ENCODE assay signal across 8 cellular contexts in genomic region chr7:66627151-66627681, GRCh38. TPM values are rescaled to one million over a fixed set of nuclear protein-coding genes. Genes with fewer than 3 reads are reported as not detected.
DNase-seq lines count a peak whose midpoint lies in the region; ATAC-seq and TF ChIP-seq lines count a peak whose summit lies in the region.

No MANE protein-coding gene starts in this region.

- H3K4me1 Mint-ChIP-seq in activated CD4-positive, alpha-beta T cell treated with anti-CD3 and anti-CD28 coated beads for 36 hours = peaks cover 38% of the 10 kb centered on the region
- peaks cover 34% of the 10 kb centered on the region for H3K4me1 Mint-ChIP-seq in stimulated activated naive CD8-positive, alpha-beta T cell treated with anti-CD3 and anti-CD28 coated beads, Interleukin-15, amount 100 ng/mL, for 72 hours

- TF ChIP-seq CTCF in Peyer's patch (IDR thresholded peaks at IDR 0.05) = no peak

- no peak for TF ChIP-seq POLR2A in Peyer's patch (IDR thresholded peaks at IDR 0.05)

- peaks cover 2% of the 10 kb centered on the region for H3K27me3 Mint-ChIP-seq in activated CD4-positive, alpha-beta T cell treated with anti-CD3 and anti-CD28 coated beads for 36 hours
- no peaks in the 10 kb centered on the region for H3K27me3 Mint-ChIP-seq in stimulated activated naive CD8-positive, alpha-beta T cell treated with anti-CD3 and anti-CD28 coated beads, Interleukin-15, amount 100 ng/mL, for 72 hours

- H3K27ac Mint-ChIP-seq in activated CD4-positive, alpha-beta T cell treated with anti-CD3 and anti-CD28 coated beads for 36 hours = peak overlapping the region; percentile 74
- H3K27ac Mint-ChIP-seq in stimulated activated naive CD8-positive, alpha-beta T cell treated with anti-CD3 and anti-CD28 coated beads, Interleukin-15, amount 100 ng/mL, for 72 hours = no peak overlapping the region

- no peaks in the 10 kb centered on the region for H3K36me3 ChIP-seq in Peyer's patch

- no peaks in the 10 kb centered on the region for H3K27me3 ChIP-seq in Peyer's patch

- CTCF ChIA-PET in activated CD4-positive, alpha-beta T cell treated with anti-CD3 and anti-CD28 coated beads for 36 hours (lab: Charles Lee) = interaction anchor here (0.5 to 1.0 kb wide), 3 partner anchors 44 to 896 kb away, joined by 3 to 5 read pairs (median 3); no protein-coding TSS in a partner anchor

- peaks cover 5% of the 10 kb centered on the region for H3K36me3 Mint-ChIP-seq in activated CD4-positive, alpha-beta T cell treated with anti-CD3 and anti-CD28 coated beads for 36 hours (ENCODE audit: low read depth)

- H3K4me1 ChIP-seq in Peyer's patch = peaks cover 0 to 24% (median 20%) of the 10 kb centered on the region in 4 donors

- peak overlapping the region in 2 of 4 donors; percentile 94 to 98 for H3K4me3 ChIP-seq in Peyer's patch

- POLR2A ChIA-PET in activated CD4-positive, alpha-beta T cell treated with anti-CD3 and anti-CD28 coated beads for 36 hours (lab: Charles Lee) = interaction anchor here (0.6 to 1.0 kb wide), 2 partner anchors 37 to 194 kb away, joined by 3 to 4 read pairs; no protein-coding TSS in a partner anchor

- H3K9me3 ChIP-seq in Peyer's patch = no peaks in the 10 kb centered on the region

- H3K9me3 Mint-ChIP-seq in activated CD4-positive, alpha-beta T cell treated with anti-CD3 and anti-CD28 coated beads for 36 hours (ENCODE audit: low read depth) = no peaks in the 10 kb centered on the region
- H3K9me3 Mint-ChIP-seq in stimulated activated naive CD8-positive, alpha-beta T cell treated with anti-CD3 and anti-CD28 coated beads, Interleukin-15, amount 100 ng/mL, for 72 hours = no peaks in the 10 kb centered on the region

- H3K27ac ChIP-seq in Peyer's patch = peak overlapping the region in 3 of 4 donors; percentile 92 to 97 (median 97)

- no peak for ATAC-seq in activated CD4-positive, alpha-beta T cell treated with anti-CD3 and anti-CD28 coated beads for 36 hours
- ATAC-seq in stimulated activated naive CD8-positive, alpha-beta T cell treated with anti-CD3 and anti-CD28 coated beads, Interleukin-15, amount 100 ng/mL, for 72 hours = no peak
- ATAC-seq in HG03097 (IDR thresholded peaks at IDR 0.05; ENCODE audit: low FRiP score, unreplicated experiment) (no peak), HG03039 (IDR thresholded peaks at IDR 0.05; ENCODE audit: unreplicated experiment) (no peak)

- H3K4me3 Mint-ChIP-seq in activated CD4-positive, alpha-beta T cell treated with anti-CD3 and anti-CD28 coated beads for 36 hours = peak overlapping the region; percentile 82
- peak overlapping the region; percentile 46 to 71 for H3K4me3 Mint-ChIP-seq in stimulated activated naive CD8-positive, alpha-beta T cell treated with anti-CD3 and anti-CD28 coated beads, Interleukin-15, amount 100 ng/mL, for 72 hours

- no peak for DNase-seq in activated CD4-positive, alpha-beta T cell treated with anti-CD3 and anti-CD28 coated beads for 36 hours
- no peak for DNase-seq in activated CD4-positive, alpha-beta T cell treated with anti-CD3 and anti-CD28 coated beads for 1 hour
- DNase-seq in Peyer's patch (no peak), fibroblast of peridontal ligament (ENCODE audit: extremely low read depth) (peak; percentile 85), C1 segment of cervical spinal cord (lab: John Stamatoyannopoulos, UW) (no peak)
- no peak for DNase-seq in stimulated activated naive CD8-positive, alpha-beta T cell treated with anti-CD3 and anti-CD28 coated beads, Interleukin-15, amount 100 ng/mL, for 72 hours

- intact Hi-C loops in activated CD4-positive, alpha-beta T cell treated with anti-CD3 and anti-CD28 coated beads for 36 hours (cut with DNase I, micrococcal nuclease) = no loop called here

RNA-seq across cellular contexts. Expression of gene KCTD7, which starts 1.5 kb away (rescaled TPM):
- total RNA-seq in activated CD4-positive, alpha-beta T cell treated with anti-CD3 and anti-CD28 coated beads for 36 hours = 1 to 10 TPM; 7.8 TPM
- total RNA-seq in Peyer's patch = 10 to 100 TPM in 2 of 4 donors, 1 to 10 TPM in 2; 6.6 to 20.7 (median 14.3) TPM
